Comparison of ENCODE assay signal across 17 cellular contexts in the genomic region with DNA sequence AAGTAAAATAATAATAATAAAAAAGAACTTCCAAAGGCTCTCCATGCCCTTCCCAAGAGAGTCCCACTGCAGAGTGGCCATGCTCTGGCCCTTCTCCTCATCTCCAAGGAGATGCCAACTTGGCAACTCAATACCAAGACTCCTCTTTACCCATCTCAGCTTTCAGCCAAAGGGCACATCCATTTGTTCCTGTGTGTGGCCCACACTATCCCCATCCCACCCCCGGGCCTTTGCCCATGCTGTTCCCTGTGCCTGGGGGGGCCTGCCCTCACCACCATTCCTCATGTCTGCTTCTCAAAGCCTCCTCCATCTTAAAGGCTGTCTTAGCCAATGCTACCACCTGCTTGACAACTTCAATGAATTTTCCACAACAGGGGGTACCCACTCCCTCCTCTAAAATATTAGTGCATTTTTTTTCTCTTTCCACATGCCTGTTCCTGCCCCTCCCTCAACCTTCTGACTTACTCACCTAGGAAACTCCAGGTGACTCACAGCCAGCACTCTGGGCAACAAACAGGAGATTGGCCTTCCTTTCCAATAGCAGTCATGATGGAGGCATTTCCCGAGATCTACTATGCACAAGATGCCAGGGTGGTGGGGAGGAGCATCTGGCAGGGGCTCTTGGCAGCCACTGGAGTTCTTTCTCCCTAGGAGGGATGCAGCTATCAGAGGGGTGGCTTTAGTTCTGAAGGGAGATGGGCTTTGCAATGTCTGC.
A peak's percentile ranks its signal among the peaks of the same experiment; 100 is the strongest.
DNase-seq lines count a peak whose midpoint lies in the region; TF ChIP-seq lines count a peak whose summit lies in the region.
"Had no signal": no experiment of that assay in that cellular context is flagged by ENCODE, and none has a peak within 500 bp of the region (broad histone marks: within the 10 kb centered on the region; RNA-seq: fewer than 3 reads in every experiment).

No MANE protein-coding gene starts in this region.

- no peak overlapping the region for H2AFZ ChIP-seq in GM23248

- H3K4me2 ChIP-seq in GM23248 (ENCODE audit: unreplicated experiment), result no peak overlapping the region

- no peaks in the 10 kb centered on the region for H3K27me3 ChIP-seq in GM23248 (replicated peaks; ENCODE audit: insufficient read depth)
- no peaks in the 10 kb centered on the region for H3K27me3 ChIP-seq in CD4-positive, alpha-beta memory T cell (ENCODE audit: insufficient read depth, low read length)
- H3K27me3 ChIP-seq: right lobe of liver, SJSA1 had no signal

- no peak for TF ChIP-seq CTCF in cardiac fibroblast (IDR thresholded peaks at IDR 0.05; ENCODE audit: low read depth, low read length)

- H3K4me3 ChIP-seq in GM23248 (no peak overlapping the region), cardiac fibroblast (replicated peaks in 1 of 2; ENCODE audit: low read depth in 2 of 2, low read length in 2 of 2) (no peak overlapping the region)
- no peak overlapping the region for H3K4me3 ChIP-seq in CD4-positive, alpha-beta memory T cell (ENCODE audit: low read length in 2 of 2)
- H3K4me3 ChIP-seq: right lobe of liver, SJSA1 had no signal

- H3K9ac ChIP-seq in GM23248, result no peak overlapping the region

- CTCF ChIA-PET in CD4-positive, alpha-beta memory T cell (lab: Charles Lee; ENCODE audit: partially characterized antibody), result interaction anchor here (2.1 kb wide), 1 partner anchor 10 kb away, joined by 5 read pairs; no protein-coding TSS in a partner anchor

- no peaks in the 10 kb centered on the region for H3K4me1 Mint-ChIP-seq in CD4-positive, alpha-beta memory T cell
- H3K4me1 Mint-ChIP-seq: activated CD8-positive, alpha-beta memory T cell treated with anti-CD3 and anti-CD28 coated beads, Interleukin-2, amount 10 ng/mL, durations not matched to agents 7 days and 5 days had no signal

- no peak overlapping the region for H3K27ac ChIP-seq in GM23248
- H3K27ac ChIP-seq in CD4-positive, alpha-beta memory T cell (ENCODE audit: low read depth, low read length), result no peak overlapping the region
- H3K27ac ChIP-seq: right lobe of liver, SJSA1, WERI-Rb-1 had no signal

- no peak overlapping the region for H3K27ac Mint-ChIP-seq in CD4-positive, alpha-beta memory T cell
- H3K27ac Mint-ChIP-seq: activated CD8-positive, alpha-beta memory T cell treated with anti-CD3 and anti-CD28 coated beads, Interleukin-2, amount 10 ng/mL, durations not matched to agents 7 days and 5 days; CD8-positive, alpha-beta T cell had no signal

- WGBS in GM23248 (ENCODE audit: low coverage in 1 of 2, low lambda C conversion rate in 2 of 2, missing lambda C conversion rate in 2 of 2), 2 experiments, result 54 to 79% methylated on average over 2 of the region's 2 CpGs

- DNase-seq in GM23248 (peak; percentile 84), NCI-H226 (peak; percentile 96), cardiac fibroblast (ENCODE audit: low read depth in 2 of 2) (peak; percentile 34 to 76), lung microvascular endothelial cell (ENCODE audit: low read depth in 2 of 2) (peak; percentile 50 to 87), AG20443 (ENCODE audit: low spot score) (no peak), NCI-H146 (lab: John Stamatoyannopoulos, UW) (no peak)
- DNase-seq in activated effector memory CD4-positive, alpha-beta T cell treated with Interleukin-2 at 50 U/mL for 16 hours, result no peak
- no peak for DNase-seq in CD4-positive, alpha-beta memory T cell
- DNase-seq: activated CD8-positive, alpha-beta memory T cell treated with anti-CD3 and anti-CD28 coated beads, Interleukin-2, amount 10 ng/mL, durations not matched to agents 7 days and 5 days; CD8-positive, alpha-beta T cell; naive B cell; NCI-H1436; NCI-H82; WERI-Rb-1 had no signal

- no peaks in the 10 kb centered on the region for H3K36me3 Mint-ChIP-seq in CD4-positive, alpha-beta memory T cell
- H3K36me3 Mint-ChIP-seq: activated CD8-positive, alpha-beta memory T cell treated with anti-CD3 and anti-CD28 coated beads, Interleukin-2, amount 10 ng/mL, durations not matched to agents 7 days and 5 days; CD8-positive, alpha-beta T cell; naive B cell had no signal

- in situ Hi-C loops in GM23248 (cut with MboI), result no loop called here

- no peaks in the 10 kb centered on the region; the same call in 1 of the 2 replicates for H3F3A ChIP-seq in GM23248 (ENCODE audit: insufficient read depth)

- H3K27me3 Mint-ChIP-seq in CD4-positive, alpha-beta memory T cell, result no peaks in the 10 kb centered on the region

- peaks cover 8% of the 10 kb centered on the region for H3K4me1 ChIP-seq in GM23248 (ENCODE audit: insufficient read depth)
- peaks cover 4% of the 10 kb centered on the region for H3K4me1 ChIP-seq in CD4-positive, alpha-beta memory T cell (ENCODE audit: insufficient read depth, low read length)
- H3K4me1 ChIP-seq: right lobe of liver, SJSA1 had no signal

- H4K20me1 ChIP-seq in GM23248 (ENCODE audit: insufficient read depth), result no peaks in the 10 kb centered on the region

- no peaks in the 10 kb centered on the region for H3K9me3 ChIP-seq in GM23248 (ENCODE audit: low read depth)
- H3K9me3 ChIP-seq in CD4-positive, alpha-beta memory T cell (ENCODE audit: control insufficient read depth in 1 of 2, low read length in 2 of 2), result no peaks in the 10 kb centered on the region
- H3K9me3 ChIP-seq: right lobe of liver, SJSA1 had no signal

- no peaks in the 10 kb centered on the region for H3K36me3 ChIP-seq in GM23248 (ENCODE audit: low read depth)
- no peaks in the 10 kb centered on the region for H3K36me3 ChIP-seq in CD4-positive, alpha-beta memory T cell (ENCODE audit: insufficient read depth, low read length)
- H3K36me3 ChIP-seq: right lobe of liver, SJSA1, WERI-Rb-1 had no signal

- H3K79me2 ChIP-seq in GM23248 (ENCODE audit: insufficient read depth), result no peaks in the 10 kb centered on the region

- no peaks in the 10 kb centered on the region for H3K9me2 ChIP-seq in GM23248 (ENCODE audit: insufficient read depth)

- intact Hi-C loops in CD4-positive, alpha-beta memory T cell (cut with micrococcal nuclease), result no loop called here

- H3K9me3 Mint-ChIP-seq in CD4-positive, alpha-beta memory T cell, result peaks cover 0 to 2% (median 0%) of the 10 kb centered on the region in 8 donors
- H3K9me3 Mint-ChIP-seq: CD8-positive, alpha-beta T cell; dendritic cell treated with granulocyte-macrophage colony-stimulating factor and Interleukin-4, amounts not matched to agents 40 ng/mL and 50 ng/mL, for 4 days; naive B cell had no signal

- no peak overlapping the region for H3K4me3 Mint-ChIP-seq in CD4-positive, alpha-beta memory T cell
- H3K4me3 Mint-ChIP-seq: activated CD8-positive, alpha-beta memory T cell treated with anti-CD3 and anti-CD28 coated beads, Interleukin-2, amount 10 ng/mL, durations not matched to agents 7 days and 5 days; CD8-positive, alpha-beta T cell; dendritic cell treated with granulocyte-macrophage colony-stimulating factor and Interleukin-4, amounts not matched to agents 40 ng/mL and 50 ng/mL, for 4 days had no signal

- POLR2A ChIA-PET in CD4-positive, alpha-beta memory T cell (lab: Charles Lee; ENCODE audit: partially characterized antibody), result no interaction called here

Comparison
In these comparisons a context has a peak if more than half of its experiments do, and no peak if none do; other contexts are left out.
1. DNase-seq: peak in GM23248 (single experiment), NCI-H226 (single experiment), cardiac fibroblast (2 of 2) and lung microvascular endothelial cell (2 of 2); none in AG20443 (single experiment), activated effector memory CD4-positive, alpha-beta T cell treated with Interleukin-2 at 50 U/mL for 16 hours (single experiment), CD4-positive, alpha-beta memory T cell (0 of 5) and NCI-H146 (single experiment).